ENCODE assay signal across 14 cellular contexts in genomic region chr12:71465794-71466193, GRCh38.
"Had no signal": no experiment of that assay in that cellular context is flagged by ENCODE, and none has a peak within 500 bp of the region (broad histone marks: within the 10 kb centered on the region; RNA-seq: fewer than 3 reads in every experiment).

No MANE protein-coding gene starts in this region.

- ATAC-seq: activated CD8-positive, alpha-beta T cell treated with anti-CD3 and anti-CD28 coated beads, Interleukin-2, amount 10 ng/mL, durations not matched to agents 7 days and 5 days; heart right ventricle; left lobe of liver; mucosa of descending colon; naive thymus-derived CD8-positive, alpha-beta T cell; right cardiac atrium had no signal

- FAIRE-seq: colon, islet of Langerhans, small intestine had no signal

- DNase-seq: activated CD4-positive, alpha-beta T cell treated with anti-CD3 and anti-CD28 coated beads for 4 hours; activated CD8-positive, alpha-beta memory T cell treated with anti-CD3 and anti-CD28 coated beads, Interleukin-2, amount 50 U/mL, for 48 hours; activated CD8-positive, alpha-beta T cell treated with anti-CD3 and anti-CD28 coated beads, Interleukin-2, amount 10 ng/mL, durations not matched to agents 7 days and 5 days; activated naive CD4-positive, alpha-beta T cell treated with Interleukin-2 at 50 U/mL for 16 hours; foreskin melanocyte; heart right ventricle; mucosa of descending colon; naive thymus-derived CD8-positive, alpha-beta T cell; right cardiac atrium; small intestine; WERI-Rb-1 had no signal
